3 cellular contexts compared by ENCODE assay signal in genomic region chr9:100019541-100019940, GRCh38.
A peak's percentile ranks its signal among the peaks of the same experiment; 100 is the strongest.
TF ChIP-seq lines count a peak whose summit lies in the region.

No MANE protein-coding gene starts in this region.

TF ChIP-seq in HepG2, 621 proteins besides CTCF, POLR2A, EP300 and RAD21:
- TF ChIP-seq JDP2 (CRISPR knock-in tag; IDR thresholded peaks at IDR 0.05; ENCODE audit: borderline replicate concordance) = no peak
- TF ChIP-seq ZNF768 (CRISPR knock-in tag; IDR thresholded peaks at IDR 0.05) = no peak
- peak; percentile 64 for TF ChIP-seq MAFF (IDR thresholded peaks at IDR 0.05; ENCODE audit: low read depth, low read length)
- TF ChIP-seq ZNF644 (CRISPR knock-in tag; IDR thresholded peaks at IDR 0.05; ENCODE audit: low read depth) = no peak
- no peak for TF ChIP-seq ZNF629 (CRISPR knock-in tag; conservative IDR thresholded peaks at IDR 0.05)
- peak; percentile 64 to 78 for TF ChIP-seq MAFK (conservative IDR thresholded peaks at IDR 0.05 in 1 of 2, IDR thresholded peaks at IDR 0.05 in 1 of 2; ENCODE audit: low read length in 2 of 2)

TF ChIP-seq in IMR-90, 13 proteins besides CTCF, POLR2A, EP300 and RAD21:
- no peak for TF ChIP-seq RFX5 (IDR thresholded peaks at IDR 0.05; ENCODE audit: low read depth, low read length)
- no peak for TF ChIP-seq MAZ (IDR thresholded peaks at IDR 0.05; ENCODE audit: borderline replicate concordance, low read depth, low read length)
- TF ChIP-seq, protein P1, sequence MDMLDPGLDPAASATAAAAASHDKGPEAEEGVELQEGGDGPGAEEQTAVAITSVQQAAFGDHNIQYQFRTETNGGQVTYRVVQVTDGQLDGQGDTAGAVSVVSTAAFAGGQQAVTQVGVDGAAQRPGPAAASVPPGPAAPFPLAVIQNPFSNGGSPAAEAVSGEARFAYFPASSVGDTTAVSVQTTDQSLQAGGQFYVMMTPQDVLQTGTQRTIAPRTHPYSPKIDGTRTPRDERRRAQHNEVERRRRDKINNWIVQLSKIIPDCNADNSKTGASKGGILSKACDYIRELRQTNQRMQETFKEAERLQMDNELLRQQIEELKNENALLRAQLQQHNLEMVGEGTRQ (IDR thresholded peaks at IDR 0.05; ENCODE audit: low read depth, low read length) = no peak
- no peak for TF ChIP-seq SMC3 (IDR thresholded peaks at IDR 0.05; ENCODE audit: low read depth, low read length)
- TF ChIP-seq FOS (IDR thresholded peaks at IDR 0.05; ENCODE audit: low read depth, low read length) = no peak
- TF ChIP-seq MXI1 (IDR thresholded peaks at IDR 0.05; ENCODE audit: borderline replicate concordance, low read depth, low read length) = no peak
- peak; percentile 68; the same call in 1 of the 2 replicates for TF ChIP-seq MAFK (IDR thresholded peaks at IDR 0.05; ENCODE audit: low read depth, low read length)
- no peak for TF ChIP-seq RCOR1 (IDR thresholded peaks at IDR 0.05; ENCODE audit: insufficient replicate concordance, low read length)
- no peak for TF ChIP-seq NFE2L2 (IDR thresholded peaks at IDR 0.05; ENCODE audit: low read depth, low read length)
TF ChIP-seq in IMR-90: peak in this region for 1.

TF ChIP-seq in H1, 55 proteins besides CTCF, POLR2A, EP300 and RAD21:
- no peak for TF ChIP-seq JUND (IDR thresholded peaks at IDR 0.05; ENCODE audit: low read length)
